In the genomic region with DNA sequence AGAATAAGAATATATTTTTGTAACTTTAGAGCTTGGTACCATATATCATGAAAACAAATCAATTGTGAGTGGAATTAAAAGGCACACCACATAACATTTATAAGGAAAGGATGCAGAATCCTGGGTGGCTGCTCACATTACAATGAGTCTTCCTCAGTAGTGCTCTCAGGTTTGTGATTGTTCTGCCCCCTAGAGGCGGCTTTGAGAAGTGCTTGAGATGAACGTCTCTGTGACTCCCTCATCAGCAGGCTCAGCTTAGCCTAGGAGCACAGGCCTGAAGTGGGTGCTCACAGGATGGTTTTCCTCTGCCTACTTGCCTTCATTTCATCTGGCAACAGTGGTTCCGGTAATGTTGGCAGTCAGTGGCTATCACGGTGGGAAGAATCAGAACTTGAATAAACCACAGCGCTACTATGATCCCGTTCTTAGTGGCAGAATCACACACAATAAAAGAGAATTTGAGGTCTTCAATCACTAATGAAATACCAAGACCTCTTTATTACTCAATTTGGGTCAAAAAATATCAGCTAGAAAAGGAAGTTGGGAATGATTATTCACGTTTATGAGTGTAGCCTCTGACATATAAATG, we compare ENCODE assay signal across 8 cellular contexts. TPM values are rescaled to one million over a fixed set of nuclear protein-coding genes. Genes with fewer than 3 reads are reported as not detected.
A peak's percentile ranks its signal among the peaks of the same experiment; 100 is the strongest.
DNase-seq lines count a peak whose midpoint lies in the region; ATAC-seq and TF ChIP-seq lines count a peak whose summit lies in the region.

No MANE protein-coding gene starts in this region.

- ATAC-seq in GM19025 (IDR thresholded peaks at IDR 0.05; ENCODE audit: low read depth, unreplicated experiment) (peak; percentile 94), HG03139 (IDR thresholded peaks at IDR 0.05; ENCODE audit: unreplicated experiment) (peak; percentile 91)

- H3K9me3 ChIP-seq in BE2C (no peaks in the 10 kb centered on the region), colonic mucosa (no peaks in the 10 kb centered on the region), liver (ENCODE audit: control insufficient read depth in 4 of 4, low read length in 3 of 4) (peaks cover 0 to 1% (median 0%) of the 10 kb centered on the region in 4 donors)

- H3K27ac ChIP-seq in colonic mucosa: no peak overlapping the region
- no peak overlapping the region for H3K27ac ChIP-seq in liver (ENCODE audit: low read depth in 1 of 2, low read length in 2 of 2)

- TF ChIP-seq RAD21 in liver (IDR thresholded peaks at IDR 0.05): peak; percentile 81 to 88

- WGBS in liver: 35% methylated on average over 7 of the region's 7 CpGs

- peak; percentile 50 for DNase-seq in BE2C
- DNase-seq in NCI-H2227 treated with DMSO at 0.1 percent for 48 hours (lab: John Stamatoyannopoulos, UW): peak; percentile 46
- peak; percentile 44 for DNase-seq in activated CD4-positive, alpha-beta T cell treated with anti-CD3 and anti-CD28 coated beads for 1 hour
- peak; percentile 91 for DNase-seq in colonic mucosa
- peak; percentile 33 to 54 (median 46) for DNase-seq in stimulated activated CD4-positive, alpha-beta T cell treated with anti-CD3 and anti-CD28 coated beads, TNF-alpha, amount 100 ng/mL, for 4 hours (ENCODE audit: low read depth in 3 of 3)

- H3K27me3 ChIP-seq in BE2C: peaks cover 12% of the 10 kb centered on the region
- no peaks in the 10 kb centered on the region for H3K27me3 ChIP-seq in colonic mucosa
- no peaks in the 10 kb centered on the region for H3K27me3 ChIP-seq in liver (ENCODE audit: control insufficient read depth in 4 of 4, insufficient read depth in 4 of 4, low read length in 3 of 4)

- no peaks in the 10 kb centered on the region for H3K36me3 ChIP-seq in BE2C
- no peaks in the 10 kb centered on the region for H3K36me3 ChIP-seq in colonic mucosa
- no peaks in the 10 kb centered on the region for H3K36me3 ChIP-seq in liver (ENCODE audit: control insufficient read depth in 4 of 4, insufficient read depth in 3 of 4, low read depth in 1 of 4, low read length in 3 of 4)

- H3K4me3 ChIP-seq in BE2C (ENCODE audit: low read depth, low read length) (no peak overlapping the region), colonic mucosa (no peak overlapping the region), liver (ENCODE audit: low read depth in 1 of 3, low read length in 3 of 3) (no peak overlapping the region)

- H3K9ac ChIP-seq in colonic mucosa (ENCODE audit: low read depth in 2 of 2, low read length in 2 of 2) (no peak overlapping the region), liver (ENCODE audit: low read depth in 1 of 2, low read length in 2 of 2) (no peak overlapping the region)

- H3K4me1 ChIP-seq in BE2C (no peaks in the 10 kb centered on the region), colonic mucosa (no peaks in the 10 kb centered on the region), liver (ENCODE audit: control insufficient read depth in 4 of 4, insufficient read depth in 4 of 4, low read length in 3 of 4) (peaks cover 0 to 20% (median 3%) of the 10 kb centered on the region in 4 donors)

- intact Hi-C loops in colonic mucosa (cut with DNase I): loop anchor here (2.0 kb wide), 1 partner anchor 166 kb away; no protein-coding TSS in a partner anchor

- peak; percentile 70 for TF ChIP-seq CTCF in BE2C (IDR thresholded peaks at IDR 0.05; ENCODE audit: low read depth, low read length)
- peak; percentile 86 for TF ChIP-seq CTCF in colonic mucosa (IDR thresholded peaks at IDR 0.05)
- TF ChIP-seq CTCF in liver (IDR thresholded peaks at IDR 0.05; ENCODE audit: low read depth, low read length, missing input control): peak; percentile 78

TF ChIP-seq in liver, 16 proteins besides CTCF, POLR2A, EP300 and RAD21:
- TF ChIP-seq, protein P1, sequence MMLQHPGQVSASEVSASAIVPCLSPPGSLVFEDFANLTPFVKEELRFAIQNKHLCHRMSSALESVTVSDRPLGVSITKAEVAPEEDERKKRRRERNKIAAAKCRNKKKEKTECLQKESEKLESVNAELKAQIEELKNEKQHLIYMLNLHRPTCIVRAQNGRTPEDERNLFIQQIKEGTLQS (IDR thresholded peaks at IDR 0.05): no peak
- no peak for TF ChIP-seq SP1 (IDR thresholded peaks at IDR 0.05)
- TF ChIP-seq FOXA1 (IDR thresholded peaks at IDR 0.05): no peak
- no peak for TF ChIP-seq TAF1 (conservative IDR thresholded peaks at IDR 0.05)
- no peak for TF ChIP-seq GABPA (IDR thresholded peaks at IDR 0.05 in 1 of 2, conservative IDR thresholded peaks at IDR 0.05 in 1 of 2)
- TF ChIP-seq NR2F2 (IDR thresholded peaks at IDR 0.05): no peak
- TF ChIP-seq FOXA2 (IDR thresholded peaks at IDR 0.05): no peak
- TF ChIP-seq, protein P2, sequence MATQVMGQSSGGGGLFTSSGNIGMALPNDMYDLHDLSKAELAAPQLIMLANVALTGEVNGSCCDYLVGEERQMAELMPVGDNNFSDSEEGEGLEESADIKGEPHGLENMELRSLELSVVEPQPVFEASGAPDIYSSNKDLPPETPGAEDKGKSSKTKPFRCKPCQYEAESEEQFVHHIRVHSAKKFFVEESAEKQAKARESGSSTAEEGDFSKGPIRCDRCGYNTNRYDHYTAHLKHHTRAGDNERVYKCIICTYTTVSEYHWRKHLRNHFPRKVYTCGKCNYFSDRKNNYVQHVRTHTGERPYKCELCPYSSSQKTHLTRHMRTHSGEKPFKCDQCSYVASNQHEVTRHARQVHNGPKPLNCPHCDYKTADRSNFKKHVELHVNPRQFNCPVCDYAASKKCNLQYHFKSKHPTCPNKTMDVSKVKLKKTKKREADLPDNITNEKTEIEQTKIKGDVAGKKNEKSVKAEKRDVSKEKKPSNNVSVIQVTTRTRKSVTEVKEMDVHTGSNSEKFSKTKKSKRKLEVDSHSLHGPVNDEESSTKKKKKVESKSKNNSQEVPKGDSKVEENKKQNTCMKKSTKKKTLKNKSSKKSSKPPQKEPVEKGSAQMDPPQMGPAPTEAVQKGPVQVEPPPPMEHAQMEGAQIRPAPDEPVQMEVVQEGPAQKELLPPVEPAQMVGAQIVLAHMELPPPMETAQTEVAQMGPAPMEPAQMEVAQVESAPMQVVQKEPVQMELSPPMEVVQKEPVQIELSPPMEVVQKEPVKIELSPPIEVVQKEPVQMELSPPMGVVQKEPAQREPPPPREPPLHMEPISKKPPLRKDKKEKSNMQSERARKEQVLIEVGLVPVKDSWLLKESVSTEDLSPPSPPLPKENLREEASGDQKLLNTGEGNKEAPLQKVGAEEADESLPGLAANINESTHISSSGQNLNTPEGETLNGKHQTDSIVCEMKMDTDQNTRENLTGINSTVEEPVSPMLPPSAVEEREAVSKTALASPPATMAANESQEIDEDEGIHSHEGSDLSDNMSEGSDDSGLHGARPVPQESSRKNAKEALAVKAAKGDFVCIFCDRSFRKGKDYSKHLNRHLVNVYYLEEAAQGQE (IDR thresholded peaks at IDR 0.05): no peak
- TF ChIP-seq JUND (IDR thresholded peaks at IDR 0.05): no peak
- TF ChIP-seq, protein P3, sequence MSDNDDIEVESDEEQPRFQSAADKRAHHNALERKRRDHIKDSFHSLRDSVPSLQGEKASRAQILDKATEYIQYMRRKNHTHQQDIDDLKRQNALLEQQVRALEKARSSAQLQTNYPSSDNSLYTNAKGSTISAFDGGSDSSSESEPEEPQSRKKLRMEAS (IDR thresholded peaks at IDR 0.05): no peak
TF ChIP-seq in liver: peak in this region for 0.

RNA-seq across cellular contexts. Expression of a gene that starts 38.1 kb away (rescaled TPM):
- polyA plus RNA-seq in BE2C (2012; ENCODE audit: insufficient read depth, insufficient read length, low read depth): 4.9 TPM
- 1 to 10 TPM; 5.7 to 7.5 TPM for total RNA-seq in colonic mucosa
- total RNA-seq in liver: 1 to 10 TPM in 1 of 2 donors, under 1 TPM in 1; 0.67 to 4.2 TPM
- polyA plus RNA-seq in liver: under 1 TPM; 0.48 to 0.54 TPM

RNA-seq across cellular contexts. Expression of a gene that starts 38.2 kb away (rescaled TPM):
- polyA plus RNA-seq in BE2C (2012; ENCODE audit: insufficient read depth, insufficient read length, low read depth): not detected
- total RNA-seq in colonic mucosa (not detected), liver (under 1 TPM; 0.14 to 0.17 TPM)
- not detected for polyA plus RNA-seq in liver
